Comparison of ENCODE assay signal across 28 cellular contexts in genomic region chr10:58400609-58401008, GRCh38. TPM values are rescaled to one million over a fixed set of nuclear protein-coding genes. Genes with fewer than 3 reads are reported as not detected.
DNase-seq lines count a peak whose midpoint lies in the region; ATAC-seq, FAIRE-seq and TF ChIP-seq lines count a peak whose summit lies in the region.
"Had no signal": no experiment of that assay in that cellular context is flagged by ENCODE, and none has a peak within 500 bp of the region (broad histone marks: within the 10 kb centered on the region; RNA-seq: fewer than 3 reads in every experiment).

No MANE protein-coding gene starts in this region.

- POLR2A ChIA-PET in Panc1 (lab: Charles Lee), result no interaction called here

- no peak overlapping the region for H3K27ac ChIP-seq in Panc1 (ENCODE audit: low read length)
- H3K27ac ChIP-seq: body of pancreas, epithelial cell of prostate, spleen, thoracic aorta had no signal

- TF ChIP-seq POLR2A in H54 (IDR thresholded peaks at IDR 0.05; ENCODE audit: low read depth, low read length), result no peak

- CTCF ChIA-PET in Panc1 (lab: Charles Lee), result no interaction called here

- intact Hi-C loops in Panc1 (cut with micrococcal nuclease; ENCODE audit: unreplicated experiment), result no loop called here

- peak; percentile 94 for FAIRE-seq in H54 (lab: Jason Lieb, UNC)

- no TSS peak for BruUV-seq in Panc1 (replicated peaks; lab: Mats Ljungman, UMichigan)

- peaks cover 19% of the 10 kb centered on the region for H3K36me3 ChIP-seq in Panc1 (ENCODE audit: control insufficient read depth, insufficient read depth, low read length)

- no peak overlapping the region for H3K4me3 ChIP-seq in Panc1 (ENCODE audit: low read depth in 2 of 2, low read length in 2 of 2)
- H3K4me3 ChIP-seq: body of pancreas, GM23338, spleen, thoracic aorta had no signal

- H3K9me3 ChIP-seq in Panc1 (ENCODE audit: control insufficient read depth, insufficient read depth, low read depth, low read length), result no peaks in the 10 kb centered on the region
- H3K9me3 ChIP-seq: body of pancreas, spleen, thoracic aorta had no signal

- ATAC-seq in Panc1 (0 out of 2 replicates have a peak, but pooled peaks have one; percentile 38), HG03135 (IDR thresholded peaks at IDR 0.05; ENCODE audit: unreplicated experiment) (no peak)
- no peak for ATAC-seq in stimulated activated naive CD8-positive, alpha-beta T cell treated with anti-CD3 and anti-CD28 coated beads, Interleukin-15, Interleukin-2, amounts not matched to agents 100 U/mL and 50 U/mL, for 24 hours
- ATAC-seq: activated CD4-positive, alpha-beta T cell treated with anti-CD3 and anti-CD28 coated beads for 36 hours; activated naive CD8-positive, alpha-beta T cell treated with anti-CD3 and anti-CD28 coated beads, Interleukin-2, amount 50 U/mL, for 24 hours; body of pancreas; GM23338; left ventricle myocardium superior; naive thymus-derived CD8-positive, alpha-beta T cell; stimulated activated memory B cell treated with anti-CD40 and anti-IgM and Interleukin-4, amounts not matched to agents 10 μg/mL and 1 μg/mL and 100 μg/mL, for 72 hours had no signal

- H3K4me1 ChIP-seq in Panc1 (ENCODE audit: control insufficient read depth, insufficient read depth, low read length), result no peaks in the 10 kb centered on the region
- H3K4me1 ChIP-seq: body of pancreas, spleen had no signal

- in situ Hi-C loops in Panc1 (cut with HindIII; ENCODE audit: low pct_unique_long_range_greater_than_20kb, low sequenced_read_pairs), result no loop called here

- H3K27me3 ChIP-seq in Panc1 (ENCODE audit: control insufficient read depth, insufficient read depth, low read length), result no peaks in the 10 kb centered on the region
- H3K27me3 ChIP-seq: body of pancreas, spleen had no signal

- no peak for TF ChIP-seq CTCF in Panc1 (IDR thresholded peaks at IDR 0.05)

- DNase-seq in H54 (ENCODE audit: insufficient read length, low spot score) (no peak), Panc1 (ENCODE audit: low read depth, low spot score) (no peak), fibroblast of peridontal ligament (ENCODE audit: extremely low read depth) (peak; percentile 25), OCI-M2 (lab: John Stamatoyannopoulos, UW; ENCODE audit: unreplicated experiment) (no peak), NCI-H128 (lab: John Stamatoyannopoulos, UW; ENCODE audit: unreplicated experiment) (no peak)
- DNase-seq in stimulated activated naive CD8-positive, alpha-beta T cell treated with anti-CD3 and anti-CD28 coated beads, Interleukin-15, Interleukin-2, amounts not matched to agents 100 U/mL and 50 U/mL, for 24 hours, result no peak
- DNase-seq: activated CD4-positive, alpha-beta T cell treated with anti-CD3 and anti-CD28 coated beads for 36 hours; activated CD8-positive, alpha-beta memory T cell treated with anti-CD3 and anti-CD28 coated beads for 24 hours; activated gamma-delta T cell treated with Interleukin-2 at 50 U/mL for 16 hours; activated naive CD8-positive, alpha-beta T cell treated with anti-CD3 and anti-CD28 coated beads, Interleukin-2, amount 50 U/mL, for 24 hours; activated T-cell treated with anti-CD3 and anti-CD28 coated beads, Interleukin-2, amount 50 U/mL, for 1 hour; body of pancreas; GF-D8; islet precursor cell; left ventricle myocardium superior; midbrain; naive thymus-derived CD8-positive, alpha-beta T cell; NCI-H1436; NCI-H2171; NCI-H524 treated with DMSO at 0.1 percent for 48 hours; retina; spleen; stimulated activated CD4-positive, alpha-beta T cell treated with anti-CD3 and anti-CD28 coated beads, Interleukin-2, amount 100 ng/mL, for 48 hours had no signal

RNA-seq across cellular contexts. Expression of gene TFAM, which starts 15.4 kb away (rescaled TPM):
- 78.2 TPM for total RNA-seq in Panc1 (2021; ENCODE audit: unreplicated experiment)
- polyA plus RNA-seq in Panc1 (2012; ENCODE audit: insufficient read length), result 41.2 TPM
